1 cellular context compared by ENCODE assay signal in the genomic region with DNA sequence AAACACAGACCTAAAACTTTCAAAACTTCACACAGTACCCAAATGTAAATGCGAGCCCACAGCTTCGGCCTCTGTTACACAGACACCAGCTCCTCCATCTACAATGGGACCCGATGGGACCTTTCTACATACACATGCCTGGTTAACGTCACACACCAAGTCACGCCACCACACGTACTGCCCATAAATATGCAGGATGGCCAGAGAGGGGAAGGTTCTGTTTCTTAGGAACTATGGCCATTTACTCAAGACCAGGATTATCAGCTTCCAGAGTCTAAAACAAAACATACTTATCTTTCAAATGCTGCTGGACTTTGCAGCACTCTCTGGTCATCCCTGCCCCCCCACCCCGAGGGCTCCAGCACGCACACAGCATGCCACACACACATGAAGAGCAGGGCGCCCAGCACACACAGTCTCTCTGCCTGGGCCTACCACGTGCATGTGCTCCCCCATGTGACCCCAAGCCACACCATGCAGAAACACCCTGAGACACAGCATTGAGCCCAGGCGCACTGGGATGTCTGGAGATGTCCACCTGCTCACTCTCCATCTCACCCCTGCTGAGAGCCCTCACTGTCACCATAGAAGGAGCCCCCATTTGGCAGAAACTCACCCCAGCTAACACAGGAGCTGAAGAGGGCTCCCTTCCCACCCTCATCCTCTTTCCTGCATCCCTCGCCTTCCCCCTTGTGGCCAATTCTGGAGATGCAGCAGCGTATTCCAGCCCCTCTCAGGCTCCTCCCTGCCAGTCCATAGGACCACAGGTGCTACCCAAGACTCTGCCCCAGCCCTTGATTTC.
TF ChIP-seq lines count a peak whose summit lies in the region.

No MANE protein-coding gene starts in this region.

TF ChIP-seq in GM12878, 131 proteins besides CTCF, POLR2A, EP300 and RAD21 (continued from another document):
- TF ChIP-seq, protein P1, sequence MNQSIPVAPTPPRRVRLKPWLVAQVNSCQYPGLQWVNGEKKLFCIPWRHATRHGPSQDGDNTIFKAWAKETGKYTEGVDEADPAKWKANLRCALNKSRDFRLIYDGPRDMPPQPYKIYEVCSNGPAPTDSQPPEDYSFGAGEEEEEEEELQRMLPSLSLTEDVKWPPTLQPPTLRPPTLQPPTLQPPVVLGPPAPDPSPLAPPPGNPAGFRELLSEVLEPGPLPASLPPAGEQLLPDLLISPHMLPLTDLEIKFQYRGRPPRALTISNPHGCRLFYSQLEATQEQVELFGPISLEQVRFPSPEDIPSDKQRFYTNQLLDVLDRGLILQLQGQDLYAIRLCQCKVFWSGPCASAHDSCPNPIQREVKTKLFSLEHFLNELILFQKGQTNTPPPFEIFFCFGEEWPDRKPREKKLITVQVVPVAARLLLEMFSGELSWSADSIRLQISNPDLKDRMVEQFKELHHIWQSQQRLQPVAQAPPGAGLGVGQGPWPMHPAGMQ (IDR thresholded peaks at IDR 0.05; ENCODE audit: borderline replicate concordance), result no peak
- TF ChIP-seq FOXM1 (IDR thresholded peaks at IDR 0.05; ENCODE audit: low read depth, low read length) (no peak), MYC (IDR thresholded peaks at IDR 0.05; ENCODE audit: insufficient read depth, insufficient read length, insufficient replicate concordance, low read length, severe bottlenecking) (no peak), KDM1A (IDR thresholded peaks at IDR 0.05; ENCODE audit: borderline replicate concordance) (no peak), HDGF (IDR thresholded peaks at IDR 0.05) (peak; percentile 76), SMAD5 (IDR thresholded peaks at IDR 0.05; ENCODE audit: low read depth) (no peak), GATAD2B (conservative IDR thresholded peaks at IDR 0.05; ENCODE audit: low read depth) (no peak), BHLHE40 (IDR thresholded peaks at IDR 0.05; ENCODE audit: borderline replicate concordance in 1 of 2, low read depth in 2 of 2, low read length in 1 of 2) (peak; percentile 13 to 32; a peak in 1 of 4 replicates), NR2F1 (conservative IDR thresholded peaks at IDR 0.05) (no peak), SREBF1 (IDR thresholded peaks at IDR 0.05; ENCODE audit: low read length) (no peak), HCFC1 (IDR thresholded peaks at IDR 0.05; ENCODE audit: low read length) (0 out of 2 replicates have a peak, but pooled peaks have one; percentile 18), ZNF384 (IDR thresholded peaks at IDR 0.05; ENCODE audit: borderline replicate concordance, low read depth, low read length) (no peak), GABPA (IDR thresholded peaks at IDR 0.05; ENCODE audit: low read depth) (no peak), IKZF1 (conservative IDR thresholded peaks at IDR 0.05) (0 out of 2 replicates have a peak, but pooled peaks have one; percentile 28), ZNF207 (IDR thresholded peaks at IDR 0.05; ENCODE audit: borderline replicate concordance) (no peak), ZZZ3 (IDR thresholded peaks at IDR 0.05; ENCODE audit: control insufficient read depth, insufficient read length, low read depth) (no peak), NBN (IDR thresholded peaks at IDR 0.05) (0 out of 2 replicates have a peak, but pooled peaks have one; percentile 35), ATF7 (IDR thresholded peaks at IDR 0.05; ENCODE audit: low read depth) (no peak), IRF4 (IDR thresholded peaks at IDR 0.05; ENCODE audit: low read depth, low read length) (peak; percentile 34; the same call in 1 of the 2 replicates), SUZ12 (IDR thresholded peaks at IDR 0.05; ENCODE audit: unreplicated experiment) (no peak), CEBPB (IDR thresholded peaks at IDR 0.05; ENCODE audit: borderline replicate concordance in 1 of 2, low read depth in 2 of 2, low read length in 2 of 2) (no peak), YY1 (IDR thresholded peaks at IDR 0.05; ENCODE audit: low read depth, low read length) (peak; percentile 51; the same call in 1 of the 2 replicates), SMC3 (IDR thresholded peaks at IDR 0.05; ENCODE audit: borderline replicate concordance, low read length) (peak; percentile 84), HDAC2 (IDR thresholded peaks at IDR 0.05) (no peak), CREB1 (IDR thresholded peaks at IDR 0.05; ENCODE audit: low read depth) (no peak), HDAC6 (IDR thresholded peaks at IDR 0.05; ENCODE audit: unreplicated experiment) (no peak), CREM (IDR thresholded peaks at IDR 0.05; ENCODE audit: low read depth) (no peak), TCF7 (IDR thresholded peaks at IDR 0.05; ENCODE audit: borderline replicate concordance) (no peak)
- TF ChIP-seq, protein P2, sequence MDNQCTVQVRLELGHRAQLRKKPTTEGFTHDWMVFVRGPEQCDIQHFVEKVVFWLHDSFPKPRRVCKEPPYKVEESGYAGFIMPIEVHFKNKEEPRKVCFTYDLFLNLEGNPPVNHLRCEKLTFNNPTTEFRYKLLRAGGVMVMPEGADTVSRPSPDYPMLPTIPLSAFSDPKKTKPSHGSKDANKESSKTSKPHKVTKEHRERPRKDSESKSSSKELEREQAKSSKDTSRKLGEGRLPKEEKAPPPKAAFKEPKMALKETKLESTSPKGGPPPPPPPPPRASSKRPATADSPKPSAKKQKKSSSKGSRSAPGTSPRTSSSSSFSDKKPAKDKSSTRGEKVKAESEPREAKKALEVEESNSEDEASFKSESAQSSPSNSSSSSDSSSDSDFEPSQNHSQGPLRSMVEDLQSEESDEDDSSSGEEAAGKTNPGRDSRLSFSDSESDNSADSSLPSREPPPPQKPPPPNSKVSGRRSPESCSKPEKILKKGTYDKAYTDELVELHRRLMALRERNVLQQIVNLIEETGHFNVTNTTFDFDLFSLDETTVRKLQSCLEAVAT (IDR thresholded peaks at IDR 0.05), result no peak
- TF ChIP-seq, protein P3, sequence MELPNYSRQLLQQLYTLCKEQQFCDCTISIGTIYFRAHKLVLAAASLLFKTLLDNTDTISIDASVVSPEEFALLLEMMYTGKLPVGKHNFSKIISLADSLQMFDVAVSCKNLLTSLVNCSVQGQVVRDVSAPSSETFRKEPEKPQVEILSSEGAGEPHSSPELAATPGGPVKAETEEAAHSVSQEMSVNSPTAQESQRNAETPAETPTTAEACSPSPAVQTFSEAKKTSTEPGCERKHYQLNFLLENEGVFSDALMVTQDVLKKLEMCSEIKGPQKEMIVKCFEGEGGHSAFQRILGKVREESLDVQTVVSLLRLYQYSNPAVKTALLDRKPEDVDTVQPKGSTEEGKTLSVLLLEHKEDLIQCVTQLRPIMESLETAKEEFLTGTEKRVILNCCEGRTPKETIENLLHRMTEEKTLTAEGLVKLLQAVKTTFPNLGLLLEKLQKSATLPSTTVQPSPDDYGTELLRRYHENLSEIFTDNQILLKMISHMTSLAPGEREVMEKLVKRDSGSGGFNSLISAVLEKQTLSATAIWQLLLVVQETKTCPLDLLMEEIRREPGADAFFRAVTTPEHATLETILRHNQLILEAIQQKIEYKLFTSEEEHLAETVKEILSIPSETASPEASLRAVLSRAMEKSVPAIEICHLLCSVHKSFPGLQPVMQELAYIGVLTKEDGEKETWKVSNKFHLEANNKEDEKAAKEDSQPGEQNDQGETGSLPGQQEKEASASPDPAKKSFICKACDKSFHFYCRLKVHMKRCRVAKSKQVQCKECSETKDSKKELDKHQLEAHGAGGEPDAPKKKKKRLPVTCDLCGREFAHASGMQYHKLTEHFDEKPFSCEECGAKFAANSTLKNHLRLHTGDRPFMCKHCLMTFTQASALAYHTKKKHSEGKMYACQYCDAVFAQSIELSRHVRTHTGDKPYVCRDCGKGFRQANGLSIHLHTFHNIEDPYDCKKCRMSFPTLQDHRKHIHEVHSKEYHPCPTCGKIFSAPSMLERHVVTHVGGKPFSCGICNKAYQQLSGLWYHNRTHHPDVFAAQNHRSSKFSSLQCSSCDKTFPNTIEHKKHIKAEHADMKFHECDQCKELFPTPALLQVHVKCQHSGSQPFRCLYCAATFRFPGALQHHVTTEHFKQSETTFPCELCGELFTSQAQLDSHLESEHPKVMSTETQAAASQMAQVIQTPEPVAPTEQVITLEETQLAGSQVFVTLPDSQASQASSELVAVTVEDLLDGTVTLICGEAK (IDR thresholded peaks at IDR 0.05; ENCODE audit: borderline replicate concordance), result no peak
- TF ChIP-seq, protein P4, sequence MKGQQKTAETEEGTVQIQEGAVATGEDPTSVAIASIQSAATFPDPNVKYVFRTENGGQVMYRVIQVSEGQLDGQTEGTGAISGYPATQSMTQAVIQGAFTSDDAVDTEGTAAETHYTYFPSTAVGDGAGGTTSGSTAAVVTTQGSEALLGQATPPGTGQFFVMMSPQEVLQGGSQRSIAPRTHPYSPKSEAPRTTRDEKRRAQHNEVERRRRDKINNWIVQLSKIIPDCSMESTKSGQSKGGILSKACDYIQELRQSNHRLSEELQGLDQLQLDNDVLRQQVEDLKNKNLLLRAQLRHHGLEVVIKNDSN (IDR thresholded peaks at IDR 0.05; ENCODE audit: borderline replicate concordance, extremely low read length, insufficient read depth, low read depth, low read length), result peak; percentile 81
